ENCODE assay signal across 27 cellular contexts in the genomic region with DNA sequence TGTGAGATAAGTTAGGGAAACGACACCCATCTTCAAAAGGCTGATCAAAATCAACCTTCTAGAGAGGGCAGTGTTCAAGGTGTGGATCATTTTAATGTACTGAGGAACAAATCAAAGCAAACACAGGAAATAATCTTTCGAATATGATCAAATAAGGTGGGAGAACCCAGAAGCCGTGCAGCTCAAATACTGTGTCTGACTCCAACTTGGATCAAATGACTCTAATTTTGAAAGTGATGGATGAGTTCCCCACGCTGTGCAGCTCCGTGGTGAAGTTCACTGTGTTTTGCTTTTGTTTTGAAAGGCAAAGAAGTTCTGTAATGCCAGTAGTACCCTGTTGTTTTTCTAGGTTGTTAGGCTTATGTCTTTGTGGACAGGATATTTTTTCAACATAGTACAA.
DNase-seq lines count a peak whose midpoint lies in the region; ATAC-seq and TF ChIP-seq lines count a peak whose summit lies in the region.
"Had no signal": no experiment of that assay in that cellular context is flagged by ENCODE, and none has a peak within 500 bp of the region (broad histone marks: within the 10 kb centered on the region; RNA-seq: fewer than 3 reads in every experiment).

No MANE protein-coding gene starts in this region.

- H3K9me3 Mint-ChIP-seq in T-helper 1 cell treated with Interleukin-12 subunit alpha and Interleukin-12 subunit beta and Interleukin-4 antibody, amounts not matched to agents 30 μg/mL and 1 μg/mL, for 36 hours = no peaks in the 10 kb centered on the region
- no peaks in the 10 kb centered on the region for H3K9me3 Mint-ChIP-seq in activated naive CD8-positive, alpha-beta T cell (ENCODE audit: low read depth)
- H3K9me3 Mint-ChIP-seq in activated naive CD8-positive, alpha-beta T cell treated with anti-CD3 and anti-CD28 coated beads for 36 hours = no peaks in the 10 kb centered on the region
- no peaks in the 10 kb centered on the region for H3K9me3 Mint-ChIP-seq in central memory CD8-positive, alpha-beta T cell

- H3K36me3 ChIP-seq in GM23248 (ENCODE audit: low read depth) (no peaks in the 10 kb centered on the region), testis (ENCODE audit: low read depth, missing control alignments) (no peaks in the 10 kb centered on the region)
- H3K36me3 ChIP-seq: neutrophil, right lobe of liver, SJSA1 had no signal

- ATAC-seq in central memory CD8-positive, alpha-beta T cell (replicated peaks; ENCODE audit: extremely low read depth, poor library complexity, severe bottlenecking) = peak; percentile 34
- no peak for ATAC-seq in HG03520 (IDR thresholded peaks at IDR 0.05; ENCODE audit: unreplicated experiment)
- ATAC-seq: gastrocnemius medialis, HepG2, left cardiac atrium, right lobe of liver had no signal

- no peak for TF ChIP-seq POLR2A in testis (IDR thresholded peaks at IDR 0.05)

- no peaks in the 10 kb centered on the region for H3K27me3 Mint-ChIP-seq in T-helper 1 cell treated with Interleukin-12 subunit alpha and Interleukin-12 subunit beta and Interleukin-4 antibody, amounts not matched to agents 30 μg/mL and 1 μg/mL, for 36 hours (ENCODE audit: low read depth)
- no peaks in the 10 kb centered on the region for H3K27me3 Mint-ChIP-seq in activated naive CD8-positive, alpha-beta T cell
- H3K27me3 Mint-ChIP-seq in activated naive CD8-positive, alpha-beta T cell treated with anti-CD3 and anti-CD28 coated beads for 36 hours = no peaks in the 10 kb centered on the region
- no peaks in the 10 kb centered on the region for H3K27me3 Mint-ChIP-seq in central memory CD8-positive, alpha-beta T cell

- H3K4me3 ChIP-seq in GM23248 = no peak overlapping the region
- H3K4me3 ChIP-seq in testis = no peak overlapping the region
- H3K4me3 ChIP-seq: gastrocnemius medialis, right lobe of liver, SJSA1 had no signal

- 33 to 34% methylated on average over 5 of the region's 5 CpGs for WGBS in GM23248 (ENCODE audit: low coverage in 1 of 2, low lambda C conversion rate in 2 of 2, missing lambda C conversion rate in 2 of 2), 2 experiments
- 60 to 79% methylated on average over 5 of the region's 5 CpGs for WGBS in testis, 2 donors

- H3K4me2 ChIP-seq in GM23248 (ENCODE audit: unreplicated experiment) = no peak overlapping the region

- H3K27ac ChIP-seq in GM23248 (no peak overlapping the region), testis (no peak overlapping the region)
- H3K27ac ChIP-seq: 22Rv1, gastrocnemius medialis, neutrophil, right lobe of liver, SJSA1 had no signal

- no peaks in the 10 kb centered on the region for H4K20me1 ChIP-seq in GM23248 (ENCODE audit: insufficient read depth)

- no peaks in the 10 kb centered on the region for H3K9me3 ChIP-seq in GM23248 (ENCODE audit: low read depth)
- no peaks in the 10 kb centered on the region for H3K9me3 ChIP-seq in testis
- H3K9me3 ChIP-seq: gastrocnemius medialis, neutrophil, right lobe of liver, SJSA1 had no signal

- H3K9ac ChIP-seq in GM23248 = no peak overlapping the region

- no peaks in the 10 kb centered on the region for H3K4me1 ChIP-seq in GM23248 (ENCODE audit: insufficient read depth)
- no peaks in the 10 kb centered on the region for H3K4me1 ChIP-seq in testis
- H3K4me1 ChIP-seq: gastrocnemius medialis, right lobe of liver, SJSA1 had no signal

- H2AFZ ChIP-seq in GM23248 = no peak overlapping the region

- H3K27me3 ChIP-seq in GM23248 (replicated peaks; ENCODE audit: insufficient read depth) (no peaks in the 10 kb centered on the region), testis (no peaks in the 10 kb centered on the region)
- H3K27me3 ChIP-seq: gastrocnemius medialis, neutrophil, right lobe of liver, SJSA1 had no signal

- no peak overlapping the region for H3K4me3 Mint-ChIP-seq in T-helper 1 cell treated with Interleukin-12 subunit alpha and Interleukin-12 subunit beta and Interleukin-4 antibody, amounts not matched to agents 30 μg/mL and 1 μg/mL, for 36 hours
- peak overlapping the region; percentile 2 for H3K4me3 Mint-ChIP-seq in activated naive CD8-positive, alpha-beta T cell
- H3K4me3 Mint-ChIP-seq in activated naive CD8-positive, alpha-beta T cell treated with anti-CD3 and anti-CD28 coated beads for 36 hours = no peak overlapping the region
- H3K4me3 Mint-ChIP-seq in central memory CD8-positive, alpha-beta T cell = no peak overlapping the region

- in situ Hi-C loops in GM23248 (cut with MboI) = no loop called here

- no peaks in the 10 kb centered on the region for H3F3A ChIP-seq in GM23248 (ENCODE audit: insufficient read depth)

- no peak for DNase-seq in T-helper 1 cell
- DNase-seq in activated naive CD8-positive, alpha-beta T cell treated with anti-CD3 and anti-CD28 coated beads for 36 hours = no peak
- DNase-seq in central memory CD8-positive, alpha-beta T cell (ENCODE audit: low spot score in 2 of 2) = no peak
- DNase-seq in GM23248 = no peak
- DNase-seq in testis = no peak
- DNase-seq: activated CD4-positive, CD25-positive, alpha-beta regulatory T cell treated with anti-CD3 and anti-CD28 coated beads, Interleukin-2, amount 50 U/mL, for 72 hours; activated CD8-positive, alpha-beta memory T cell treated with anti-CD3 and anti-CD28 coated beads, Interleukin-2, amount 50 U/mL, for 48 hours; dermis blood vessel endothelial cell; gastrocnemius medialis; GOT3; Kasumi-1; left cardiac atrium; NCI-H1436 treated with DMSO at 0.1 percent for 48 hours; NCI-H2107; NCI-H774; right lobe of liver; stimulated activated CD4-positive, alpha-beta T cell treated with anti-CD3 and anti-CD28 coated beads, Interleukin-12 subunit alpha, Interleukin-12 subunit beta, amount 100 ng/mL, for 4 hours; stimulated activated CD4-positive, alpha-beta T cell treated with anti-CD3 and anti-CD28 coated beads, Interleukin-4, amount 100 ng/mL, for 24 hours; stimulated activated naive CD4-positive, alpha-beta T cell treated with Interleukin-2 at 50 U/mL for 16 hours had no signal

- no peaks in the 10 kb centered on the region for H3K79me2 ChIP-seq in GM23248 (ENCODE audit: insufficient read depth)

- no peaks in the 10 kb centered on the region for H3K9me2 ChIP-seq in GM23248 (ENCODE audit: insufficient read depth)

- intact Hi-C loops in testis (cut with DNase I; ENCODE audit: low total_unique reads) = no loop called here

- peaks cover 19% of the 10 kb centered on the region for H3K4me1 Mint-ChIP-seq in T-helper 1 cell treated with Interleukin-12 subunit alpha and Interleukin-12 subunit beta and Interleukin-4 antibody, amounts not matched to agents 30 μg/mL and 1 μg/mL, for 36 hours (ENCODE audit: low read depth)
- peaks cover 35% of the 10 kb centered on the region for H3K4me1 Mint-ChIP-seq in activated naive CD8-positive, alpha-beta T cell (ENCODE audit: low read depth)
- H3K4me1 Mint-ChIP-seq in activated naive CD8-positive, alpha-beta T cell treated with anti-CD3 and anti-CD28 coated beads for 36 hours = peaks cover 22% of the 10 kb centered on the region
- H3K4me1 Mint-ChIP-seq in central memory CD8-positive, alpha-beta T cell = peaks cover 14% of the 10 kb centered on the region

- H3K36me3 Mint-ChIP-seq in T-helper 1 cell treated with Interleukin-12 subunit alpha and Interleukin-12 subunit beta and Interleukin-4 antibody, amounts not matched to agents 30 μg/mL and 1 μg/mL, for 36 hours (ENCODE audit: low read depth) = peaks cover 39% of the 10 kb centered on the region
- peaks cover 16% of the 10 kb centered on the region for H3K36me3 Mint-ChIP-seq in activated naive CD8-positive, alpha-beta T cell
- H3K36me3 Mint-ChIP-seq in activated naive CD8-positive, alpha-beta T cell treated with anti-CD3 and anti-CD28 coated beads for 36 hours = peaks cover 30% of the 10 kb centered on the region
- peaks cover 21% of the 10 kb centered on the region for H3K36me3 Mint-ChIP-seq in central memory CD8-positive, alpha-beta T cell (ENCODE audit: insufficient read depth)

- H3K27ac Mint-ChIP-seq in T-helper 1 cell treated with Interleukin-12 subunit alpha and Interleukin-12 subunit beta and Interleukin-4 antibody, amounts not matched to agents 30 μg/mL and 1 μg/mL, for 36 hours = peak overlapping the region; percentile 1
- H3K27ac Mint-ChIP-seq in activated naive CD8-positive, alpha-beta T cell = peak overlapping the region; percentile 18
- H3K27ac Mint-ChIP-seq in activated naive CD8-positive, alpha-beta T cell treated with anti-CD3 and anti-CD28 coated beads for 36 hours = no peak overlapping the region
- peak overlapping the region; percentile 42 for H3K27ac Mint-ChIP-seq in central memory CD8-positive, alpha-beta T cell (ENCODE audit: low read depth)
- H3K27ac Mint-ChIP-seq: progenitor cell of endocrine pancreas had no signal

- TF ChIP-seq CTCF in testis (IDR thresholded peaks at IDR 0.05) = no peak
